In genomic region chr2:202122167-202122540, GRCh38 we compare ENCODE assay signal across 19 cellular contexts. TPM values are rescaled to one million over a fixed set of nuclear protein-coding genes. Genes with fewer than 3 reads are reported as not detected.
"Had no signal": no experiment of that assay in that cellular context is flagged by ENCODE, and none has a peak within 500 bp of the region (broad histone marks: within the 10 kb centered on the region; RNA-seq: fewer than 3 reads in every experiment).

No MANE protein-coding gene starts in this region.

- DNase-seq: activated CD4-positive, alpha-beta memory T cell treated with anti-CD3 and anti-CD28 coated beads, Interleukin-2, amount 10 ng/mL, durations not matched to agents 7 days and 5 days; activated CD4-positive, alpha-beta T cell treated with anti-CD3 and anti-CD28 coated beads for 48 hours; activated CD4-positive, CD25-positive, alpha-beta regulatory T cell; activated naive CD4-positive, alpha-beta T cell; activated T-cell treated with anti-CD3 and anti-CD28 coated beads, Interleukin-2, amount 50 U/mL, for 1 hour; gastrocnemius medialis; naive thymus-derived CD4-positive, alpha-beta T cell; right cardiac atrium; stimulated activated naive CD8-positive, alpha-beta T cell treated with anti-CD3 and anti-CD28 coated beads, Interleukin-15, amount 100 ng/mL, for 72 hours; transverse colon had no signal

- H3K27ac Mint-ChIP-seq: activated T-helper 17 cell treated with anti-CD3 and anti-CD28 coated beads, Interleukin-2, amount 50 U/mL, for 72 hours; memory B cell; T-cell had no signal

- H3K9me3 Mint-ChIP-seq: activated T-helper 17 cell treated with anti-CD3 and anti-CD28 coated beads, Interleukin-2, amount 50 U/mL, for 72 hours; central memory CD8-positive, alpha-beta T cell; memory B cell had no signal

- ATAC-seq: activated T-helper 17 cell treated with anti-CD3 and anti-CD28 coated beads, Interleukin-2, amount 50 U/mL, for 72 hours; gastrocnemius medialis; stimulated activated naive CD8-positive, alpha-beta T cell treated with anti-CD3 and anti-CD28 coated beads, Interleukin-15, amount 100 ng/mL, for 72 hours; T-cell had no signal

- H3K4me3 ChIP-seq: coronary artery, gastrocnemius medialis, skin epidermis, suprapubic skin, transverse colon had no signal

- H3K27me3 Mint-ChIP-seq: memory B cell had no signal

- H3K4me3 Mint-ChIP-seq: activated CD4-positive, alpha-beta memory T cell treated with anti-CD3 and anti-CD28 coated beads, Interleukin-2, amount 10 ng/mL, durations not matched to agents 7 days and 5 days; activated T-helper 17 cell treated with anti-CD3 and anti-CD28 coated beads, Interleukin-2, amount 50 U/mL, for 72 hours; central memory CD8-positive, alpha-beta T cell; memory B cell; naive thymus-derived CD4-positive, alpha-beta T cell; T-cell had no signal

- H3K27me3 ChIP-seq: gastrocnemius medialis, suprapubic skin, transverse colon had no signal

- H3K27ac ChIP-seq: coronary artery, gastrocnemius medialis, suprapubic skin had no signal

- H3K4me1 Mint-ChIP-seq: activated T-helper 17 cell treated with anti-CD3 and anti-CD28 coated beads, Interleukin-2, amount 50 U/mL, for 72 hours; central memory CD8-positive, alpha-beta T cell; T-cell had no signal

- H3K36me3 Mint-ChIP-seq: memory B cell, T-cell had no signal

RNA-seq across cellular contexts. Expression of gene KIAA2012, which starts 49.1 kb away (rescaled TPM):
- polyA plus RNA-seq: aorta; esophagus; naive thymus-derived CD4-positive, alpha-beta T cell; right cardiac atrium had no signal
